In the genomic region with DNA sequence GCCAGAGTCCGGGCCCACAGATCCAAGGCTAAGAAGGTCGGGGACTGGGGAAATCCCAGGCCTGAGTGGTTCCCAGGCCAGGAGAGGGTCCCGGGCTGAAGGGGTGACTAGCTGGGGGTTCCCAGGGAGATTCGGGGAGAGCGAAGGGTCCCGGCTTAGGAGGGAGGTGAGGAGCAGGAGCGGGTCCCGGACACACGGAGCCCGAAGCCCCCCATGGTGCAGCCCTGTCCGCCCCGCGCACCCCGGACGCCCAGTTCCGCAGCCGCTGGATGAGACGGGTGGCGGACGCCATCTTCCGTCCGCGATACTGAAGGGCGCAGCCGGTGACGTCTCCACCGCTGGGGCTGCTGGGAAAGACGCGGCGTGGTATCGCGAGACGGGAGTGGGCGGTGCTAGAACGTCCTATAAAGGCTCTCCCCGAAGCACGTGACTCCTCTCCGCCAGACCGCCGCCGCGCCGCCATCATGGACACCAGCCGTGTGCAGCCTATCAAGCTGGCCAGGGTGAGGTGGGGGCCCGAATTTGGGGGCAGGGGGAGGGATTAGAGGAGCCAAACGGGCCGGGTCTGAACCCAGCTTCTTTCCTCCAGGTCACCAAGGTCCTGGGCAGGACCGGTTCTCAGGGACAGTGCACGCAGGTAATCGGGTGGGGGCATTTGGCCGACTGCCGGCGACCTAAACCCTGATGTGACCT, we compare ENCODE assay signal across 8 cellular contexts. TPM values are rescaled to one million over a fixed set of nuclear protein-coding genes. Genes with fewer than 3 reads are reported as not detected.
DNase-seq lines count a peak whose midpoint lies in the region; TF ChIP-seq lines count a peak whose summit lies in the region.

NDUFA7 (minus strand) TSS at position 309 of the 693 bp plus-strand sequence; CDS start at position 292, 17 bp downstream.
RPS28 (plus strand) TSS at position 430 of the 693 bp plus-strand sequence; CDS start at position 465, 35 bp downstream.

- H3K9me3 ChIP-seq in SJSA1 (replicated peaks) (peaks cover 3% of the 10 kb centered on the region; the same call in 1 of the 2 replicates), neuron (ENCODE audit: low read length) (no peaks in the 10 kb centered on the region)

- peak within 1 kb of the TSS; percentile 72 for H3K4me3 ChIP-seq in SJSA1
- H3K4me3 ChIP-seq in foreskin fibroblast (ENCODE audit: low read depth in 1 of 2, low read length in 2 of 2) = peak within 1 kb of the TSS; percentile 99 to 100
- H3K4me3 ChIP-seq in neuron (ENCODE audit: low read length) = peak within 1 kb of the TSS; percentile 78

- TF ChIP-seq CTCF in foreskin fibroblast (IDR thresholded peaks at IDR 0.05; ENCODE audit: low read depth, low read length) = peak; percentile 5

- no peaks in the 10 kb centered on the region for H3K27me3 ChIP-seq in SJSA1 (replicated peaks)
- H3K27me3 ChIP-seq in neuron (ENCODE audit: insufficient read depth, low read length) = no peaks in the 10 kb centered on the region

- no peak within 1 kb of the TSS for H2AFZ ChIP-seq in neuron (ENCODE audit: low read depth, low read length)

- DNase-seq in GM04503 (ENCODE audit: low read depth) (peak; percentile 53), HEK293T (ENCODE audit: extremely low spot score) (peak; percentile 97), MV-4-11 (lab: John Stamatoyannopoulos, UW) (peak; percentile 96), SJSA1 (ENCODE audit: low read depth in 1 of 2, low spot score in 2 of 2) (peak; percentile 92 to 97), foreskin fibroblast (peak; percentile 93 to 98), stromal cell of bone marrow (ENCODE audit: low read depth) (peak; percentile 87)
- DNase-seq in activated naive CD4-positive, alpha-beta T cell (lab: John Stamatoyannopoulos, UW) = peak; percentile 92 to 96 (median 94)

- H3K27ac ChIP-seq in SJSA1 = peak within 1 kb of the TSS; percentile 74

- H3K36me3 ChIP-seq in SJSA1 = peaks cover 52% of the 10 kb centered on the region
- H3K36me3 ChIP-seq in neuron (ENCODE audit: insufficient read depth, low read length) = peaks cover 28% of the 10 kb centered on the region

- POLR2A ChIA-PET in HEK293T (lab: Yijun Ruan, JAX) = interaction anchor here (1.0 to 4.2 kb wide), 7 partner anchors 11 to 377 kb away, joined by 3 to 30 read pairs (median 4); partner anchors contain the start of gene TIMM44

- H3K4me1 ChIP-seq in SJSA1 (replicated peaks) = peaks cover 21% of the 10 kb centered on the region
- H3K4me1 ChIP-seq in neuron (ENCODE audit: insufficient read depth, low read length) = peaks cover 18% of the 10 kb centered on the region

- CTCF ChIA-PET in HEK293T (lab: Yijun Ruan, JAX) = no interaction called here

TF ChIP-seq in HEK293T, 16 proteins besides CTCF, POLR2A, EP300 and RAD21:
- TF ChIP-seq ELF4 (IDR thresholded peaks at IDR 0.05) (peak; percentile 77), FOXM1 (IDR thresholded peaks at IDR 0.05; ENCODE audit: borderline replicate concordance) (no peak), NFRKB (IDR thresholded peaks at IDR 0.05) (peak; percentile 64; the same call in 1 of the 2 replicates)

RNA-seq across cellular contexts. Expression of gene NDUFA7, which starts in this region (rescaled TPM):
- total RNA-seq in SJSA1 (2014; rRNA removed; shearing (Covaris generic)) = 33.5 and 58.1 TPM in 2 replicates

RNA-seq across cellular contexts. Expression of gene RPS28, which starts in this region (rescaled TPM):
- 164 and 220 TPM in 2 replicates for total RNA-seq in SJSA1 (2014; rRNA removed; shearing (Covaris generic))

Comparison
In these comparisons a context has a peak if more than half of its experiments do, and no peak if none do; other contexts are left out.
1. Peak in every context shown above with its lines: DNase-seq, H3K4me3 ChIP-seq and H3K27ac ChIP-seq.